9 cellular contexts compared by ENCODE assay signal in the genomic region with DNA sequence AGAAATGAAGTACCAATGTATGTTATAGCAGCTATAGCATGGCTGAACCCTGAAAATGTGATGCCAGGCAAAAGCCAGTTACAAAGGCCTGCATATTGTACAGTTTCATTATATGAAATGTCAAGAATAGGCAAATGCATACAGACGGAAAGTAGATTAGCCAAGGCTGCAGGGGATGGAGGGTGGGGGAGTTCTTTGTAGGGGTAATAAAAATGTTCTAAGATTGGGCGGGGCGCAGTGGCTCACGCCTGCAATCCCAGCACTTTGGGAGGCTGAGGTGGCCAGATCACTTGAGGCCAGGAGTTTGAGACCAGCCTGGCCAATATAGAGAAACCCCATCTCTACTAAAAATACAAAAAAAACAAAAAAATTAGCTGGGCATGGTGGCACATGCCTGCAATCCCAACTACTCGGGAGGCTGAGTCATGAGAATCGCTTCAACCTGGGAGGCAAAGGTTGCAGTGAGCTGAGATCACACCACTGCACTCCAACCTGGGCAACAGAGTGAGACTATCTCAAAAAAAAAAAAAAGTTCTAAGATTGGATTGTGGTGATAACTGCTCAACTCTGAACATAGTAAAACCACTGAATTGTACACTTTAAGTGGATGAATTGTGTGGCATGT. TPM values are rescaled to one million over a fixed set of nuclear protein-coding genes. Genes with fewer than 3 reads are reported as not detected.
"Had no signal": no experiment of that assay in that cellular context is flagged by ENCODE, and none has a peak within 500 bp of the region (broad histone marks: within the 10 kb centered on the region; RNA-seq: fewer than 3 reads in every experiment).

No MANE protein-coding gene starts in this region.

RNA-seq across cellular contexts. Expression of a gene that starts 58.1 kb away (rescaled TPM):
- total RNA-seq: HT1080, IMR-90, M059J, OCI-LY7, PC-3, Right ventricle myocardium inferior, RPMI7951, SJCRH30 had no signal
- polyA plus RNA-seq: HepG2, IMR-90 had no signal
